In genomic region chr14:103522649-103523582, GRCh38 we compare ENCODE assay signal across 8 cellular contexts. TPM values are rescaled to one million over a fixed set of nuclear protein-coding genes. Genes with fewer than 3 reads are reported as not detected.
DNase-seq lines count a peak whose midpoint lies in the region; ATAC-seq and TF ChIP-seq lines count a peak whose summit lies in the region.

Gene CKB (minus strand): TSS chr14:103522830. CDS start chr14:103522493, 337 bp downstream.

- no peaks in the 10 kb centered on the region for H3K9me3 ChIP-seq in SJCRH30 (replicated peaks)

- no peak within 1 kb of the TSS for H3K27ac ChIP-seq in SJCRH30

- H3K4me3 ChIP-seq in SJCRH30 (peak within 1 kb of the TSS; percentile 64), lower leg skin (ENCODE audit: low read depth, poor library complexity, severe bottlenecking) (peak within 1 kb of the TSS; percentile 30)

- peak within 1 kb of the TSS in 1 of 3 donors; percentile 90 for H3K27ac Mint-ChIP-seq in IgD-negative memory B cell

- H3K4me1 ChIP-seq in SJCRH30, result peaks cover 22% of the 10 kb centered on the region

- no peaks in the 10 kb centered on the region for H3K36me3 ChIP-seq in SJCRH30

- no peak for TF ChIP-seq POLR2A in lower leg skin (IDR thresholded peaks at IDR 0.05)

- H3K36me3 Mint-ChIP-seq in IgD-negative memory B cell, result no peaks in the 10 kb centered on the region

- ATAC-seq in GM21576 (IDR thresholded peaks at IDR 0.05; ENCODE audit: unreplicated experiment), result no peak

- H3K4me1 Mint-ChIP-seq in IgD-negative memory B cell, result peaks cover 10 to 17% (median 11%) of the 10 kb centered on the region in 3 donors

- in situ Hi-C loops in Caki2 (cut with HindIII; ENCODE audit: low pct_unique_long_range_greater_than_20kb, low sequenced_read_pairs), result no loop called here

- intact Hi-C loops in lower leg skin (cut with DNase I; ENCODE audit: low total_unique reads), result no loop called here

- 4 to 11% methylated on average over 35 to 82 of the region's 107 CpGs for WGBS in lower leg skin, 2 donors

- DNase-seq in Caki2 (ENCODE audit: low read depth) (no peak), SJCRH30 (peak; percentile 77 to 87), ecto neural progenitor cell (ENCODE audit: low spot score) (peak; percentile 81), lower leg skin (ENCODE audit: low spot score in 2 of 2) (peak in 1 of 2 donors; percentile 92), superior temporal gyrus (ENCODE audit: extremely low spot score) (peak; percentile 93), islet precursor cell (no peak)

- peak within 1 kb of the TSS; percentile 64 to 73 (median 68) for H3K4me3 Mint-ChIP-seq in IgD-negative memory B cell

- no peak for TF ChIP-seq CTCF in lower leg skin (IDR thresholded peaks at IDR 0.05)

- peaks cover 13% of the 10 kb centered on the region for H3K27me3 Mint-ChIP-seq in IgD-negative memory B cell

- no peaks in the 10 kb centered on the region; the same call in 1 of the 2 replicates for H3K27me3 ChIP-seq in SJCRH30

- no peaks in the 10 kb centered on the region for H3K9me3 Mint-ChIP-seq in IgD-negative memory B cell

RNA-seq across cellular contexts. Expression of gene CKB, which starts in this region (rescaled TPM):
- total RNA-seq in Caki2 (2014; rRNA removed; shearing (Covaris generic); ENCODE audit: low replicate concordance), result 14.8 and 25.2 TPM in 2 replicates
- 0.61 TPM for polyA plus RNA-seq in IgD-negative memory B cell
- total RNA-seq in SJCRH30 (2014; rRNA removed; shearing (Covaris generic)), result 66.4 and 84.4 TPM in 2 replicates
- total RNA-seq in lower leg skin, result 100 to 1,000 TPM; 168 to 236 (median 214) TPM

Comparison
In these comparisons a context has a peak if more than half of its experiments do, and no peak if none do; other contexts are left out.
1. DNase-seq: peak in SJCRH30 (2 of 2), ecto neural progenitor cell (single experiment) and superior temporal gyrus (single experiment); none in Caki2 (single experiment) and islet precursor cell (single experiment).